In the genomic region with DNA sequence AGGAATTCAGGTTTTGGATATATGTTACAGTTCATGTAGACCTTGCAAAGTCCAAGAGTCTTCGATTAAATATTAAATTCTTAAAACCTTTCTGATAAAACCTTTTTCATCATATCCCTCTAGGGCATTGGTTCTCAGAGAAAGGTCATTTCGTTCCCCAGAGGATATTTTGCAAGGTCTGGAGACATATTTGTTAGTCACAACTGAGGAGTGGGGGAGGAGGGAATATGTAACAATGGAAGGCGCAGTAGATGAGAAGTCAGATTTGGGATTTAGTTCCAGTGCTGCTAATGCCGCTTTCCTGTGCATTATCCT, we compare ENCODE assay signal across 13 cellular contexts. TPM values are rescaled to one million over a fixed set of nuclear protein-coding genes. Genes with fewer than 3 reads are reported as not detected.
DNase-seq lines count a peak whose midpoint lies in the region; TF ChIP-seq lines count a peak whose summit lies in the region.
"Had no signal": no experiment of that assay in that cellular context is flagged by ENCODE, and none has a peak within 500 bp of the region (broad histone marks: within the 10 kb centered on the region; RNA-seq: fewer than 3 reads in every experiment).

No MANE protein-coding gene starts in this region.

- H3K27ac Mint-ChIP-seq in CD14-positive monocyte = peak overlapping the region; percentile 97 to 99 (median 98)
- H3K27ac Mint-ChIP-seq: T-cell had no signal

- TF ChIP-seq CTCF in CD14-positive monocyte (IDR thresholded peaks at IDR 0.05) (no peak), Peyer's patch (IDR thresholded peaks at IDR 0.05) (no peak), epithelial cell of esophagus (IDR thresholded peaks at IDR 0.05; ENCODE audit: insufficient read depth, low read depth, low read length, missing control alignments) (no peak), neutrophil (IDR thresholded peaks at IDR 0.05) (no peak)

- H3K27me3 ChIP-seq in Peyer's patch (no peaks in the 10 kb centered on the region), neutrophil (no peaks in the 10 kb centered on the region)

- H3K36me3 Mint-ChIP-seq in CD14-positive monocyte = no peaks in the 10 kb centered on the region
- H3K36me3 Mint-ChIP-seq: T-cell had no signal

- peak overlapping the region in 3 of 4 donors; percentile 6 to 19 (median 6) for H3K27ac ChIP-seq in Peyer's patch
- H3K27ac ChIP-seq in neutrophil = peak overlapping the region; percentile 36

- peak overlapping the region; percentile 61 to 68 for H3K4me3 Mint-ChIP-seq in CD14-positive monocyte
- H3K4me3 Mint-ChIP-seq: T-cell had no signal

- no peak for TF ChIP-seq POLR2A in Peyer's patch (IDR thresholded peaks at IDR 0.05)

- intact Hi-C loops in CD14-positive monocyte (cut with micrococcal nuclease) = loop anchor here (2.0 to 10.0 kb wide), 5 partner anchors 13 to 641 kb away; partner anchors contain the start of genes ANG (in 1 of the 2), PIP4P1 (in 1 of the 2), PNP (in 1 of the 2) and RNASE4 (in 1 of the 2)

- no peaks in the 10 kb centered on the region for H3K9me3 Mint-ChIP-seq in CD14-positive monocyte
- H3K9me3 Mint-ChIP-seq: T-cell had no signal

- no peaks in the 10 kb centered on the region for H3K36me3 ChIP-seq in Peyer's patch
- H3K36me3 ChIP-seq in neutrophil = no peaks in the 10 kb centered on the region
- H3K36me3 ChIP-seq: thoracic aorta had no signal

- peaks cover 49% of the 10 kb centered on the region for H3K4me1 Mint-ChIP-seq in CD14-positive monocyte

- peaks cover 0 to 4% (median 0%) of the 10 kb centered on the region in 4 donors for H3K9me3 ChIP-seq in Peyer's patch
- H3K9me3 ChIP-seq in neutrophil = no peaks in the 10 kb centered on the region
- H3K9me3 ChIP-seq: thoracic aorta had no signal

- DNase-seq in CD14-positive monocyte (ENCODE audit: low spot score) = no peak
- no peak for DNase-seq in Peyer's patch
- peak; percentile 82 for DNase-seq in epithelial cell of esophagus (ENCODE audit: low read depth)
- DNase-seq in activated T-cell treated with anti-CD3 and anti-CD28 coated beads, Interleukin-2, amount 50 U/mL, for 48 hours = no peak
- no peak for DNase-seq in NCI-H1105 treated with DMSO at 0.1 percent for 48 hours (lab: John Stamatoyannopoulos, UW)
- DNase-seq in nucleus accumbens (lab: John Stamatoyannopoulos, UW) = no peak
- DNase-seq in hepatic stellate cell (ENCODE audit: low spot score) = no peak

- H3K4me1 ChIP-seq in Peyer's patch (peaks cover 0 to 42% (median 12%) of the 10 kb centered on the region in 4 donors), neutrophil (ENCODE audit: control insufficient read depth in 1 of 2, insufficient read depth in 1 of 2, low read depth in 1 of 2, low read length in 1 of 2) (peaks cover 26 to 31% of the 10 kb centered on the region in 2 experiments)

- no peak overlapping the region for H3K4me3 ChIP-seq in Peyer's patch
- H3K4me3 ChIP-seq in epithelial cell of esophagus (ENCODE audit: low read length) = no peak overlapping the region
- peak overlapping the region in 1 of 2 experiments; percentile 9 for H3K4me3 ChIP-seq in neutrophil (ENCODE audit: low read depth in 1 of 2, low read length in 1 of 2)

- H3K27me3 Mint-ChIP-seq in CD14-positive monocyte (ENCODE audit: low read depth in 3 of 3) = peaks cover 0 to 3% (median 3%) of the 10 kb centered on the region in 3 donors
- H3K27me3 Mint-ChIP-seq: T-cell had no signal

RNA-seq across cellular contexts. Expression of gene TMEM253, which starts 5.3 kb away (rescaled TPM):
- polyA plus RNA-seq in CD14-positive monocyte = not detected
- total RNA-seq in Peyer's patch = 100 to 1,000 TPM in 3 of 4 donors, 1 to 10 TPM in 1; 9.1 to 140 (median 124) TPM
- total RNA-seq: cerebellum, kidney epithelial cell, thoracic aorta had no signal

RNA-seq across cellular contexts. Expression of gene ZNF219, which starts 7.7 kb away (rescaled TPM):
- under 1 TPM; 0.49 to 0.68 TPM for polyA plus RNA-seq in CD14-positive monocyte
- total RNA-seq in Peyer's patch = 10 to 100 TPM; 41.3 to 68.8 (median 63.2) TPM

RNA-seq across cellular contexts. Expression of gene ARHGEF40, which starts 36.0 kb away (rescaled TPM):
- 10 to 100 TPM; 12.1 to 15.3 TPM for polyA plus RNA-seq in CD14-positive monocyte
- 10 to 100 TPM; 19.8 to 57.8 (median 34.6) TPM for total RNA-seq in Peyer's patch

RNA-seq across cellular contexts. Expression of gene RNASE8, which starts 48.5 kb away (rescaled TPM):
- polyA plus RNA-seq in CD14-positive monocyte = not detected
- total RNA-seq in Peyer's patch = not detected
- total RNA-seq: cerebellum, H4, kidney epithelial cell, T-cell, thoracic aorta had no signal

RNA-seq across cellular contexts. Expression of gene OR5AU1, which starts 49.7 kb away (rescaled TPM):
- not detected for polyA plus RNA-seq in CD14-positive monocyte
- total RNA-seq in Peyer's patch = not detected
- total RNA-seq: cerebellum, H4, kidney epithelial cell, T-cell, thoracic aorta had no signal
